ENCODE assay signal across 20 cellular contexts in the genomic region with DNA sequence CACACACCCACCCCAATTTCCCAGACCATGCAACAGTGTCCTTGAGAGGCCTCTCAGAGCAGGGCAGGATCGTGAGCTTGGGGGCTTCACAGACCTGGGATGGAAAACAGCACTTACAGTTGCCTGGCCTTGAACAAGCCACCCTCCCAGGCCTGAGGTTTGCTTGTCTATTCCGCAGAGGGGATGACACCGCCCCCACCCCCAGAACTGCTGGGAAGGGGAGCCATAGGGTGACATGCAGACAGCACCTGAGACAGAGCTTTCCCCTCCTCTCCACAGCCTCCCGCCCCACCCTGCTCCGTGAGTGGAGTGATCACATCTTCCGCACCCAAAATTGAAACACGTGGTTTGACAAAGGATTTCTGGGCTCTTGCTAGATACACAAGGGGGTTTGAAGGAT.
"Had no signal": no experiment of that assay in that cellular context is flagged by ENCODE, and none has a peak within 500 bp of the region (broad histone marks: within the 10 kb centered on the region; RNA-seq: fewer than 3 reads in every experiment).

No MANE protein-coding gene starts in this region.

- H3K27me3 ChIP-seq: esophagus muscularis mucosa, gastrocnemius medialis, pancreas, right lobe of liver, transverse colon had no signal

- H3K4me3 Mint-ChIP-seq: naive B cell had no signal

- H3K9me3 ChIP-seq: esophagus muscularis mucosa, gastrocnemius medialis, left ventricle myocardium inferior, pancreas, prostate gland, right lobe of liver, stomach, thoracic aorta, transverse colon had no signal

- FAIRE-seq: endometrium, keratinocyte, pancreas had no signal

- H3K36me3 ChIP-seq: esophagus muscularis mucosa, gastrocnemius medialis, left ventricle myocardium inferior, pancreas, prostate gland, right lobe of liver, stomach, thoracic aorta, transverse colon had no signal

- DNase-seq: central memory CD4-positive, alpha-beta T cell; effector memory CD4-positive, alpha-beta T cell; left ventricle myocardium inferior; mesendoderm; naive B cell; stimulated activated CD4-positive, alpha-beta T cell treated with anti-CD3 and anti-CD28 coated beads, Interleukin-12 subunit alpha, Interleukin-12 subunit beta, amount 100 ng/mL, for 4 hours; stimulated activated naive CD4-positive, alpha-beta T cell; stomach; substantia nigra; transverse colon had no signal

- H3K4me1 ChIP-seq: pancreas, prostate gland, right lobe of liver had no signal

- H3K4me3 ChIP-seq: esophagus muscularis mucosa, gastrocnemius medialis, left ventricle myocardium inferior, pancreas, prostate gland, right lobe of liver, skin epidermis, stomach, thoracic aorta, transverse colon had no signal

- ATAC-seq: gastrocnemius medialis, pancreas, right lobe of liver had no signal

- H3K27ac ChIP-seq: epithelial cell of prostate, esophagus muscularis mucosa, gastrocnemius medialis, pancreas, prostate gland, right lobe of liver, skin epidermis, stomach, thoracic aorta, transverse colon had no signal
